In the genomic region with DNA sequence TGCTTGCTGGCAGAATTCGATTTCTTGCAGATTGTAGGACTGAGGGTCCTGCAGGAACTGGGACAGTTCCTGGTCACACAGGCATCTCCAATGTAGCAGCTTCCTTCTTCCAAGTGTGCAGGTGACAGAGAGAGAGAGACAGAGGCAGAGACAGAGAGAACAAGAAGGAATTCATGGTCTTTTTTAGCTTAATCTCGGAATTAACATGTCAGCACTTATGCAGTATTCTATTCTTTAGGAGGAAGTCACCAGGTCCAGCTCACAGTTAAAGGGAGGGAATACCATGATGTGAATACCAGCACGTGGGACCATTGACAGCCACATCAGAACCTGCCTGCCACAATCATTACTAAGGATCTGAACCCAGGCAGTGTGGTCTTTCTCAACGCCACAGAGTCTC, we compare ENCODE assay signal across 25 cellular contexts.
"Had no signal": no experiment of that assay in that cellular context is flagged by ENCODE, and none has a peak within 500 bp of the region (broad histone marks: within the 10 kb centered on the region; RNA-seq: fewer than 3 reads in every experiment).

No MANE protein-coding gene starts in this region.

- H3K27me3 Mint-ChIP-seq: activated naive CD8-positive, alpha-beta T cell; stimulated activated memory B cell treated with anti-CD40 and anti-IgM and Interleukin-4, amounts not matched to agents 10 μg/mL and 1 μg/mL and 100 μg/mL, for 72 hours had no signal

- H3K79me2 ChIP-seq: hepatocyte had no signal

- ATAC-seq: activated T-helper 17 cell treated with anti-CD3 and anti-CD28 coated beads, Interleukin-2, amount 50 U/mL, for 72 hours; left lung; natural killer cell treated with Interleukin-12 subunit alpha and Interleukin-12 subunit beta and Interleukin-15 and Interleukin-18, amount 100 ng/mL, for 72 hours; stimulated activated memory B cell treated with anti-CD40 and anti-IgM and Interleukin-4, amounts not matched to agents 10 μg/mL and 1 μg/mL and 100 μg/mL, for 72 hours; upper lobe of right lung; WTC11 had no signal

- H3K9me3 Mint-ChIP-seq: activated T-cell treated with anti-CD3 and anti-CD28 coated beads, Interleukin-2, amount 50 U/mL, for 24 hours; natural killer cell treated with Interleukin-12 subunit alpha and Interleukin-12 subunit beta and Interleukin-15 and Interleukin-18, amount 100 ng/mL, for 72 hours; WTC11 had no signal

- H3K36me3 ChIP-seq: cardiac muscle cell, left lung, sigmoid colon, upper lobe of right lung had no signal

- H3K4me1 Mint-ChIP-seq: activated T-helper 17 cell treated with anti-CD3 and anti-CD28 coated beads, Interleukin-2, amount 50 U/mL, for 72 hours; stimulated activated memory B cell treated with anti-CD40 and anti-IgM and Interleukin-4, amounts not matched to agents 10 μg/mL and 1 μg/mL and 100 μg/mL, for 72 hours had no signal

- H3K4me3 Mint-ChIP-seq: activated naive CD8-positive, alpha-beta T cell; activated T-cell treated with anti-CD3 and anti-CD28 coated beads, Interleukin-2, amount 50 U/mL, for 24 hours; activated T-helper 17 cell treated with anti-CD3 and anti-CD28 coated beads, Interleukin-2, amount 50 U/mL, for 72 hours; natural killer cell treated with Interleukin-12 subunit alpha and Interleukin-12 subunit beta and Interleukin-15 and Interleukin-18, amount 100 ng/mL, for 72 hours; stimulated activated memory B cell treated with anti-CD40 and anti-IgM and Interleukin-4, amounts not matched to agents 10 μg/mL and 1 μg/mL and 100 μg/mL, for 72 hours; WTC11 had no signal

- H3K4me1 ChIP-seq: left lung, upper lobe of right lung had no signal

- H3K27ac ChIP-seq: body of pancreas, cardiac muscle cell, hepatocyte, left lung, upper lobe of right lung had no signal

- H3K27me3 ChIP-seq: body of pancreas, cardiac muscle cell, sigmoid colon had no signal

- H3K4me2 ChIP-seq: hepatocyte, smooth muscle cell had no signal

- H3K36me3 Mint-ChIP-seq: activated naive CD8-positive, alpha-beta T cell; natural killer cell treated with Interleukin-12 subunit alpha and Interleukin-12 subunit beta and Interleukin-15 and Interleukin-18, amount 100 ng/mL, for 72 hours; stimulated activated memory B cell treated with anti-CD40 and anti-IgM and Interleukin-4, amounts not matched to agents 10 μg/mL and 1 μg/mL and 100 μg/mL, for 72 hours; WTC11 had no signal

- DNase-seq: activated CD4-positive, alpha-beta T cell treated with anti-CD3 and anti-CD28 coated beads, Interleukin-2, amount 50 U/mL, for 4 hours; activated CD8-positive, alpha-beta memory T cell treated with anti-CD3 and anti-CD28 coated beads for 24 hours; activated CD8-positive, alpha-beta memory T cell treated with anti-CD3 and anti-CD28 coated beads, Interleukin-2, amount 50 U/mL, for 4 hours; activated naive CD4-positive, alpha-beta T cell; activated T-cell treated with anti-CD3 and anti-CD28 coated beads, Interleukin-2, amount 50 U/mL, for 24 hours; body of pancreas; effector CD8-positive, alpha-beta T cell; erythroblast; glutamatergic neuron; kidney glomerular epithelial cell; left lung; occipital lobe; stimulated activated CD4-positive, alpha-beta T cell treated with anti-CD3 and anti-CD28 coated beads, Interleukin-15, amount 100 ng/mL, for 24 hours; T-helper 9 cell; upper lobe of right lung had no signal

- H3K9me3 ChIP-seq: body of pancreas, left lung, sigmoid colon, upper lobe of right lung had no signal

- H2AFZ ChIP-seq: hepatocyte had no signal

- H3K27ac Mint-ChIP-seq: activated naive CD8-positive, alpha-beta T cell; activated T-cell treated with anti-CD3 and anti-CD28 coated beads, Interleukin-2, amount 50 U/mL, for 24 hours; activated T-helper 17 cell treated with anti-CD3 and anti-CD28 coated beads, Interleukin-2, amount 50 U/mL, for 72 hours; natural killer cell treated with Interleukin-12 subunit alpha and Interleukin-12 subunit beta and Interleukin-15 and Interleukin-18, amount 100 ng/mL, for 72 hours; stimulated activated memory B cell treated with anti-CD40 and anti-IgM and Interleukin-4, amounts not matched to agents 10 μg/mL and 1 μg/mL and 100 μg/mL, for 72 hours had no signal

- H3K4me3 ChIP-seq: body of pancreas, cardiac muscle cell, hepatocyte, left lung, lung, sigmoid colon, smooth muscle cell, upper lobe of right lung had no signal
